In the genomic region with DNA sequence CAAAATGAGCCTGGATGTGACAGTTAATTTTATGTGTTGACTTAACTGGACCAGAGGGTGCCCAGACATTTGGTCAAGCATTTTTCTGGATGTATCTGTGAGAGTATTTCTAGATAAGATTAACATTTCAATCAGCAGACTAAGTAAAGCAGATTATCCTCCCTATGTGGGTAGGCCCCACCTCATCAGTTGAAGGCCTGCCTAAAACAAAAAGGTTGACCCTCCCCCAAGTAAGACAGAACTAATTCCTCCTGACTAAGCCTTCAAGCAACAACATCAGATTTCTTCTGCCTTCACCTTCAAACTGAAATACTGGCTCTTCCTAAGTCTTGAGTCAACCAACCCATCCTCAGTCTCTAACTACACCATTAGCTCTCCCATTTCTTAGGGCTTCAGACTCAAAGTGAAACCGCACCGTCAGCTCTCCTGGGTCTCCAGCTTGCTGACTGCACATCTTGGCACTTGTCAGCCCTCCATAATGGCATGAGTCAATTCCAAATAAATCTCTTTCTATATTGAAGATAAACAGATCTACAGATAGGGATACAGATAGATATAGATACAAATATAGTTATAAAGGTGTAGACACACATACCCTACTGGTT, we compare ENCODE assay signal across 17 cellular contexts. TPM values are rescaled to one million over a fixed set of nuclear protein-coding genes. Genes with fewer than 3 reads are reported as not detected.
A peak's percentile ranks its signal among the peaks of the same experiment; 100 is the strongest.
DNase-seq lines count a peak whose midpoint lies in the region; ATAC-seq and TF ChIP-seq lines count a peak whose summit lies in the region.
"Had no signal": no experiment of that assay in that cellular context is flagged by ENCODE, and none has a peak within 500 bp of the region (broad histone marks: within the 10 kb centered on the region; RNA-seq: fewer than 3 reads in every experiment).

No MANE protein-coding gene starts in this region.

- CTCF ChIA-PET in activated naive CD4-positive, alpha-beta T cell treated with anti-CD3 and anti-CD28 coated beads for 36 hours (lab: Charles Lee), result no interaction called here

- no peak overlapping the region for H3K4me3 Mint-ChIP-seq in activated naive CD4-positive, alpha-beta T cell treated with anti-CD3 and anti-CD28 coated beads for 36 hours
- H3K4me3 Mint-ChIP-seq: neural progenitor cell had no signal

- intact Hi-C loops in activated naive CD4-positive, alpha-beta T cell treated with anti-CD3 and anti-CD28 coated beads for 36 hours (cut with micrococcal nuclease), result loop anchor here (1.0 kb wide), 1 partner anchor 12 kb away; no protein-coding TSS in a partner anchor
- intact Hi-C loops in adrenal gland (cut with DNase I), result no loop called here

- no peaks in the 10 kb centered on the region for H3K27me3 Mint-ChIP-seq in activated naive CD4-positive, alpha-beta T cell treated with anti-CD3 and anti-CD28 coated beads for 36 hours (ENCODE audit: low read depth)

- no peak overlapping the region for H3K27ac ChIP-seq in adrenal gland
- H3K27ac ChIP-seq: hepatocyte, neural progenitor cell had no signal

- no peak for TF ChIP-seq POLR2A in adrenal gland (IDR thresholded peaks at IDR 0.05)

- peak overlapping the region; percentile 52 for H3K27ac Mint-ChIP-seq in activated naive CD4-positive, alpha-beta T cell treated with anti-CD3 and anti-CD28 coated beads for 36 hours
- H3K27ac Mint-ChIP-seq: neural progenitor cell had no signal

- TF ChIP-seq CTCF in adrenal gland (IDR thresholded peaks at IDR 0.05), result no peak

- H3K36me3 ChIP-seq in MG63 (no peaks in the 10 kb centered on the region), adrenal gland (replicated peaks in 1 of 2) (no peaks in the 10 kb centered on the region)
- H3K36me3 ChIP-seq: neural progenitor cell had no signal

- no peaks in the 10 kb centered on the region for H3K27me3 ChIP-seq in MG63
- H3K27me3 ChIP-seq in adrenal gland, result no peaks in the 10 kb centered on the region
- H3K27me3 ChIP-seq: hepatocyte, neural progenitor cell had no signal

- peaks cover 48% of the 10 kb centered on the region for H3K4me1 Mint-ChIP-seq in activated naive CD4-positive, alpha-beta T cell treated with anti-CD3 and anti-CD28 coated beads for 36 hours (ENCODE audit: low read depth)

- peak; percentile 64 for DNase-seq in activated naive CD4-positive, alpha-beta T cell treated with anti-CD3 and anti-CD28 coated beads for 36 hours
- no peak for DNase-seq in activated naive CD4-positive, alpha-beta T cell treated with anti-CD3 and anti-CD28 coated beads, Interleukin-2, amount 50 U/mL, for 16 hours
- DNase-seq in MG63 (peak; percentile 10), adrenal gland (peak in 5 of 7 donors; percentile 38 to 65 (median 55)), COLO829 (ENCODE audit: low spot score) (no peak), DMS114 treated with DMSO at 0.1 percent for 48 hours (lab: John Stamatoyannopoulos, UW; ENCODE audit: unreplicated experiment) (no peak)
- DNase-seq in stimulated activated CD4-positive, alpha-beta T cell treated with anti-CD3 and anti-CD28 coated beads, TNF-alpha, amount 100 ng/mL, for 48 hours (ENCODE audit: low read depth in 3 of 3), result peak; percentile 14 to 27 (median 26)
- DNase-seq: activated gamma-delta T cell, DMS79, erythroblast, H7, NCI-H1105, NCI-H510A had no signal

- no peaks in the 10 kb centered on the region for H3K9me3 Mint-ChIP-seq in activated naive CD4-positive, alpha-beta T cell treated with anti-CD3 and anti-CD28 coated beads for 36 hours
- H3K9me3 Mint-ChIP-seq: neural progenitor cell had no signal

- peaks cover 17 to 31% of the 10 kb centered on the region in 2 donors for H3K4me1 ChIP-seq in adrenal gland (replicated peaks in 1 of 2)
- H3K4me1 ChIP-seq: neural progenitor cell had no signal

- peaks cover 9% of the 10 kb centered on the region for H3K36me3 Mint-ChIP-seq in activated naive CD4-positive, alpha-beta T cell treated with anti-CD3 and anti-CD28 coated beads for 36 hours (ENCODE audit: low read depth)

- no peaks in the 10 kb centered on the region for H3K9me3 ChIP-seq in MG63
- no peaks in the 10 kb centered on the region for H3K9me3 ChIP-seq in adrenal gland (replicated peaks in 1 of 3)

- ATAC-seq in GM21528 (IDR thresholded peaks at IDR 0.05; ENCODE audit: low FRiP score, unreplicated experiment), result no peak

- H3K4me3 ChIP-seq in MG63, result no peak overlapping the region
- H3K4me3 ChIP-seq in adrenal gland, result no peak overlapping the region
- H3K4me3 ChIP-seq: hepatocyte, lung, neural progenitor cell had no signal

- WGBS in adrenal gland, 4 donors, result 38 to 82% (median 65%) methylated on average over 2 of the region's 2 CpGs

RNA-seq across cellular contexts. Expression of gene MEMO1, which starts 47.9 kb away (rescaled TPM):
- 10 to 100 TPM; 39.5 to 42.0 TPM for total RNA-seq in activated naive CD4-positive, alpha-beta T cell treated with anti-CD3 and anti-CD28 coated beads for 36 hours
- total RNA-seq in MG63 (2014; rRNA removed; shearing (Covaris generic); ENCODE audit: low replicate concordance), result 82.3 and 85.8 TPM in 2 replicates
- 10 to 100 TPM; 22.7 to 64.3 (median 41.2) TPM for total RNA-seq in adrenal gland
- 10 to 100 TPM; 43.2 to 51.9 (median 43.3) TPM for polyA plus RNA-seq in adrenal gland

Comparison
In these comparisons a context has a peak if more than half of its experiments do, and no peak if none do; other contexts are left out.
1. DNase-seq: peak in activated naive CD4-positive, alpha-beta T cell treated with anti-CD3 and anti-CD28 coated beads for 36 hours (single experiment), MG63 (single experiment), adrenal gland (5 of 7) and stimulated activated CD4-positive, alpha-beta T cell treated with anti-CD3 and anti-CD28 coated beads, TNF-alpha, amount 100 ng/mL, for 48 hours (3 of 3); none in activated naive CD4-positive, alpha-beta T cell treated with anti-CD3 and anti-CD28 coated beads, Interleukin-2, amount 50 U/mL, for 16 hours (single experiment), COLO829 (single experiment) and DMS114 treated with DMSO at 0.1 percent for 48 hours (single experiment).